12 cellular contexts compared by ENCODE assay signal in the genomic region with DNA sequence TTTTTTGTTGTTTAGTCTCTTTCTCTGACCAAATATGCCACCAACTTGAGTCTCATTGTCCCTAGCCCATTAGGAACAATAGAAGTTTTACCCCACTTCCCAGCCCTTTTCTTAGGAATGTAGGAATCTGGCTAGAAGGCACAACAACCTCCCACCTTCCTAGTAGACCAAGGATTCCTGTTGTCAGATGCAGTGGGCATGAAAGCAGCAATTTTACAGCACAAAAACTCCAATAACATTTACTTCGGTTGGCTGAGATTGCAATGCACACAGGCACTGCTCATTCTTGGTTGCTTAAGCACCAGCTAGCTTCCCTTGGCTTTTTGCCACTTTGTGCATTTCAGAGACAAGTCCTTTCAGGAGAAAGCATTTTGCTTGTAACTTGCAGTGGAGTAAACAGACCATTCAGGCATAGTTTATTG.
DNase-seq lines count a peak whose midpoint lies in the region; ATAC-seq, FAIRE-seq and TF ChIP-seq lines count a peak whose summit lies in the region.
"Had no signal": no experiment of that assay in that cellular context is flagged by ENCODE, and none has a peak within 500 bp of the region (broad histone marks: within the 10 kb centered on the region; RNA-seq: fewer than 3 reads in every experiment).

No MANE protein-coding gene starts in this region.

- DNase-seq in COR-L47 (lab: John Stamatoyannopoulos, UW), result peak; percentile 41
- DNase-seq in NCI-H1092 (lab: John Stamatoyannopoulos, UW), result peak; percentile 65
- peak; percentile 50 for DNase-seq in bronchial epithelial cell (ENCODE audit: low read depth)
- DNase-seq in kidney epithelial cell (ENCODE audit: low read depth), result peak; percentile 73
- no peak for DNase-seq in OCI-M2 (lab: John Stamatoyannopoulos, UW; ENCODE audit: unreplicated experiment)
- DNase-seq in germinal center (ENCODE audit: low spot score), result no peak
- DNase-seq: activated naive CD8-positive, alpha-beta T cell treated with anti-CD3 and anti-CD28 coated beads for 36 hours; spleen had no signal

- ATAC-seq in GM19035 (IDR thresholded peaks at IDR 0.05; ENCODE audit: unreplicated experiment) (no peak), GM18517 (IDR thresholded peaks at IDR 0.05; ENCODE audit: unreplicated experiment) (no peak)

- FAIRE-seq in bronchial epithelial cell (lab: Jason Lieb, UNC), result no peak
- FAIRE-seq: TTC549 had no signal

- H3K4me3 ChIP-seq in bronchial epithelial cell (ENCODE audit: low read depth, low read length) (no peak overlapping the region), kidney epithelial cell (ENCODE audit: low read depth, low read length) (no peak overlapping the region)
- H3K4me3 ChIP-seq: spleen, suprapubic skin had no signal

- TF ChIP-seq CTCF in bronchial epithelial cell (IDR thresholded peaks at IDR 0.05; ENCODE audit: insufficient read depth, low read length, severe bottlenecking), result no peak
- TF ChIP-seq CTCF in kidney epithelial cell (IDR thresholded peaks at IDR 0.05; ENCODE audit: insufficient read depth, low read length, poor library complexity, severe bottlenecking), result no peak

- H3K36me3 ChIP-seq in bronchial epithelial cell (ENCODE audit: control insufficient read depth, insufficient read depth, low read length), result no peaks in the 10 kb centered on the region
- H3K36me3 ChIP-seq in kidney epithelial cell (ENCODE audit: control insufficient read depth, insufficient read depth, low read length), result no peaks in the 10 kb centered on the region
- H3K36me3 ChIP-seq: spleen, suprapubic skin had no signal

- H3K27me3 ChIP-seq in bronchial epithelial cell (ENCODE audit: control insufficient read depth, insufficient read depth, low read length), result no peaks in the 10 kb centered on the region
- H3K27me3 ChIP-seq in kidney epithelial cell (ENCODE audit: control insufficient read depth, insufficient read depth, low read length), result no peaks in the 10 kb centered on the region
- H3K27me3 ChIP-seq: suprapubic skin had no signal

Comparison
In these comparisons a context has a peak if more than half of its experiments do, and no peak if none do; other contexts are left out.
1. DNase-seq: peak in COR-L47 (single experiment), NCI-H1092 (single experiment), bronchial epithelial cell (single experiment) and kidney epithelial cell (single experiment); none in OCI-M2 (single experiment) and germinal center (single experiment).